Comparison of ENCODE assay signal across 19 cellular contexts in the genomic region with DNA sequence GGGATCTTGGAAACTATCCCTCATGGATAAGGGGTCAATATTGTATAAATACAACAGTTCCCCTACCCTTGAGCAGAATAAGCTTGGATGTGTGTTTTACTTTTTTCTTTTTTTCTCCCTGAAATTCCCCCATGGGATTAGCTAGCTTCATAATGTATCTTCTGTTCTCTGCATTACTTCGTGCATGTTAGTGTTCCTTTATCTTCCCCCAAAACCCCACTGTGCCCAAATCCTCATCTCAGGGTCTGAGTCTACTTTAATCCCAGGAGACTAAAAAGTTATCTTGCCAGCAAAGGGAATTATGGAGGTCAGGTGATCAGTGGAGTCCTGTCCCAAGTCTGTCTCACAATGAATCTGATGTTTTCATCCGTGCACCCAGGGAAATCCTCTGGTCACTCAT.
DNase-seq lines count a peak whose midpoint lies in the region; ATAC-seq and TF ChIP-seq lines count a peak whose summit lies in the region.
"Had no signal": no experiment of that assay in that cellular context is flagged by ENCODE, and none has a peak within 500 bp of the region (broad histone marks: within the 10 kb centered on the region; RNA-seq: fewer than 3 reads in every experiment).

No MANE protein-coding gene starts in this region.

- H3K27ac ChIP-seq in RWPE2 (ENCODE audit: poor library complexity, severe bottlenecking) = peak overlapping the region; percentile 68
- peak overlapping the region; percentile 86 for H3K27ac ChIP-seq in mammary epithelial cell (ENCODE audit: insufficient read depth, low read depth, low read length)
- H3K27ac ChIP-seq in smooth muscle cell (ENCODE audit: low read depth) = peak overlapping the region; percentile 35
- H3K27ac ChIP-seq: BLaER1 had no signal

- H3K27me3 ChIP-seq in RWPE2 (ENCODE audit: insufficient read depth, poor library complexity, severe bottlenecking) = no peaks in the 10 kb centered on the region
- H3K27me3 ChIP-seq in mammary epithelial cell (ENCODE audit: insufficient read depth, low read length) = no peaks in the 10 kb centered on the region
- H3K27me3 ChIP-seq in smooth muscle cell (ENCODE audit: low read depth) = no peaks in the 10 kb centered on the region
- H3K27me3 ChIP-seq: BE2C, BLaER1 had no signal

- DNase-seq in COLO829 (ENCODE audit: low spot score) = peak; percentile 57
- DNase-seq in RWPE2 (ENCODE audit: low spot score) = no peak
- DNase-seq in mammary epithelial cell = no peak
- DNase-seq in smooth muscle cell (lab: John Stamatoyannopoulos, UW; ENCODE audit: unreplicated experiment) = no peak
- no peak for DNase-seq in Right ventricle myocardium superior
- no peak for DNase-seq in NCI-H2227 (lab: John Stamatoyannopoulos, UW; ENCODE audit: unreplicated experiment)
- DNase-seq in GOT3 (lab: John Stamatoyannopoulos, UW) = no peak
- DNase-seq: 8988T; ACHN; BE2C; C1 segment of cervical spinal cord; Caco-2; Calu3; CD4-positive, alpha-beta memory T cell; CD4-positive, CD25-positive, alpha-beta regulatory T cell; CD8-positive, alpha-beta memory T cell; DMS79 treated with DMSO at 0.1 percent for 48 hours; GF-D8 had no signal

- CTCF ChIA-PET in mammary epithelial cell (lab: Charles Lee; ENCODE audit: low non-redundant PET) = no interaction called here

- peaks cover 11% of the 10 kb centered on the region for H3K4me1 ChIP-seq in RWPE2 (ENCODE audit: insufficient read depth, poor library complexity, severe bottlenecking)
- H3K4me1 ChIP-seq in mammary epithelial cell (ENCODE audit: insufficient read depth, low read length) = peaks cover 23% of the 10 kb centered on the region
- no peaks in the 10 kb centered on the region for H3K4me1 ChIP-seq in smooth muscle cell (ENCODE audit: low read depth)
- H3K4me1 ChIP-seq: BE2C, Caco-2 had no signal

- no peak for TF ChIP-seq CTCF in RWPE2 (IDR thresholded peaks at IDR 0.05; ENCODE audit: poor library complexity, severe bottlenecking)
- TF ChIP-seq CTCF in mammary epithelial cell (conservative IDR thresholded peaks at IDR 0.05 in 1 of 2, IDR thresholded peaks at IDR 0.05 in 1 of 2; ENCODE audit: extremely low read depth in 1 of 2, insufficient read depth in 1 of 2, low read depth in 1 of 2, low read length in 2 of 2) = no peak
- TF ChIP-seq CTCF in smooth muscle cell (IDR thresholded peaks at IDR 0.05; ENCODE audit: borderline replicate concordance, insufficient read depth, poor library complexity, severe bottlenecking) = no peak

- H3K4me3 ChIP-seq in RWPE2 (ENCODE audit: severe bottlenecking) = no peak overlapping the region
- H3K4me3 ChIP-seq in mammary epithelial cell (replicated peaks in 1 of 3; ENCODE audit: insufficient read depth in 1 of 3, low read depth in 2 of 3, low read length in 3 of 3) = no peak overlapping the region
- H3K4me3 ChIP-seq in smooth muscle cell = no peak overlapping the region
- H3K4me3 ChIP-seq: BLaER1 had no signal

- H3K9me3 ChIP-seq in RWPE2 (ENCODE audit: severe bottlenecking) = no peaks in the 10 kb centered on the region
- H3K9me3 ChIP-seq in mammary epithelial cell (replicated peaks; ENCODE audit: insufficient read depth, low read length) = no peaks in the 10 kb centered on the region
- H3K9me3 ChIP-seq in smooth muscle cell (replicated peaks; ENCODE audit: low read depth) = no peaks in the 10 kb centered on the region
- H3K9me3 ChIP-seq: BE2C, BLaER1, Caco-2 had no signal

- H3K79me2 ChIP-seq in mammary epithelial cell (ENCODE audit: insufficient read depth, low read length) = peaks cover 15% of the 10 kb centered on the region
- no peaks in the 10 kb centered on the region for H3K79me2 ChIP-seq in smooth muscle cell (ENCODE audit: low read depth)

- no peaks in the 10 kb centered on the region for H3F3A ChIP-seq in smooth muscle cell (ENCODE audit: low read depth)

- H3K36me3 ChIP-seq in RWPE2 (ENCODE audit: low read depth) (no peaks in the 10 kb centered on the region), mammary epithelial cell (ENCODE audit: insufficient read depth, low read length) (no peaks in the 10 kb centered on the region), smooth muscle cell (ENCODE audit: low read depth) (no peaks in the 10 kb centered on the region)
- H3K36me3 ChIP-seq: BE2C, BLaER1 had no signal

- H2AFZ ChIP-seq in mammary epithelial cell (ENCODE audit: low read depth, low read length) (peak overlapping the region; percentile 35), smooth muscle cell (ENCODE audit: low read depth) (no peak overlapping the region)

- dilution Hi-C loops in mammary epithelial cell (cut with HindIII; ENCODE audit: low sequenced_read_pairs) = no loop called here

- WGBS in mammary epithelial cell (ENCODE audit: low coverage, missing lambda C conversion rate) = 36% methylated on average over 2 of the region's 2 CpGs
- WGBS in smooth muscle cell (ENCODE audit: low lambda C conversion rate) = 82% methylated on average over 2 of the region's 2 CpGs

- TSS peak; percentile 33 for BruUV-seq in mammary epithelial cell (replicated peaks; lab: Mats Ljungman, UMichigan)

- ATAC-seq in RWPE2 (ENCODE audit: low read depth) = no peak
- no peak for ATAC-seq in Right ventricle myocardium superior (ENCODE audit: poor library complexity)

- intact Hi-C loops in mammary epithelial cell (cut with micrococcal nuclease) = loop anchor here (2.0 to 10.0 kb wide), 2 partner anchors 63 to 255 kb away; no protein-coding TSS in a partner anchor
- intact Hi-C loops in Right ventricle myocardium superior (cut with DNase I) = no loop called here

- in situ Hi-C loops in mammary epithelial cell (cut with MboI; ENCODE audit: low sequenced_read_pairs in 2 of 2) = no loop called here

- H3K4me2 ChIP-seq in mammary epithelial cell (ENCODE audit: insufficient read depth, low read depth, low read length) (peak overlapping the region; percentile 29), smooth muscle cell (no peak overlapping the region)
- H3K4me2 ChIP-seq: BLaER1 had no signal

- H3K9ac ChIP-seq in mammary epithelial cell (ENCODE audit: insufficient read depth, low read length) (no peak overlapping the region), smooth muscle cell (ENCODE audit: low read depth) (no peak overlapping the region)
- H3K9ac ChIP-seq: BLaER1 had no signal

- H4K20me1 ChIP-seq in mammary epithelial cell (ENCODE audit: insufficient read depth, low read length) (no peaks in the 10 kb centered on the region), smooth muscle cell (ENCODE audit: low read depth) (no peaks in the 10 kb centered on the region)
- H4K20me1 ChIP-seq: BLaER1 had no signal

Comparison
In these comparisons a context has a peak if more than half of its experiments do, and no peak if none do; other contexts are left out.
1. H3K27ac ChIP-seq: peak in every context shown above with its lines; median percentile 86 in mammary epithelial cell; 68 in RWPE2; 35 in smooth muscle cell.